Comparison of ENCODE assay signal across 8 cellular contexts in genomic region chr16:31073823-31074072, GRCh38. TPM values are rescaled to one million over a fixed set of nuclear protein-coding genes. Genes with fewer than 3 reads are reported as not detected.
DNase-seq lines count a peak whose midpoint lies in the region; ATAC-seq and TF ChIP-seq lines count a peak whose summit lies in the region.

No MANE protein-coding gene starts in this region.

- CTCF ChIA-PET in CD4-positive, alpha-beta T cell (lab: Charles Lee) = interaction anchor here (1.0 to 2.3 kb wide), 6 partner anchors 22 to 229 kb away, joined by 3 to 21 read pairs (median 6); partner anchors contain the start of genes HSD3B7, KAT8 and STX4

- peaks cover 26% of the 10 kb centered on the region for H3K36me3 ChIP-seq in muscle layer of colon (ENCODE audit: insufficient read depth, low read length)

- H3K4me3 Mint-ChIP-seq in CD4-positive, alpha-beta T cell = peak overlapping the region; percentile 89
- peak overlapping the region; percentile 95 to 99 (median 96) for H3K4me3 Mint-ChIP-seq in brain

- H3K27ac Mint-ChIP-seq in CD4-positive, alpha-beta T cell = peak overlapping the region; percentile 92
- peak overlapping the region; percentile 95 to 99 (median 97) for H3K27ac Mint-ChIP-seq in brain

- intact Hi-C loops in CD4-positive, alpha-beta T cell (cut with DNase I, micrococcal nuclease) = loop anchor here (1.0 to 10.0 kb wide), 12 partner anchors 21 to 794 kb away; partner anchors contain the start of genes FBXL19 (in 2 of the 2), KAT8 (in 2 of the 2), SETD1A (in 2 of the 2) and STX4 (in 2 of the 2)
- intact Hi-C loops in sciatic nerve (cut with DNase I) = no loop called here

- H3K9me3 ChIP-seq in CD4-positive, alpha-beta T cell (ENCODE audit: control insufficient read depth, low read length) = no peaks in the 10 kb centered on the region
- H3K9me3 ChIP-seq in muscle layer of colon (ENCODE audit: low read length) = no peaks in the 10 kb centered on the region

- TF ChIP-seq CTCF in CD4-positive, alpha-beta T cell (IDR thresholded peaks at IDR 0.05) = no peak
- TF ChIP-seq CTCF in brain (conservative IDR thresholded peaks at IDR 0.05) = no peak

- DNase-seq in CD4-positive, alpha-beta T cell = no peak
- no peak for DNase-seq in sciatic nerve (ENCODE audit: low spot score)
- no peak for DNase-seq in NCI-H226
- no peak for DNase-seq in NCI-H446 treated with DMSO at 0.1 percent for 48 hours (lab: John Stamatoyannopoulos, UW)
- DNase-seq in iPS-NIHi11 (ENCODE audit: low spot score) = no peak

- peaks cover 19% of the 10 kb centered on the region for H3K4me1 ChIP-seq in muscle layer of colon (ENCODE audit: insufficient read depth, low read length)

- H3K36me3 Mint-ChIP-seq in CD4-positive, alpha-beta T cell (ENCODE audit: low read depth) = peaks cover 47% of the 10 kb centered on the region
- peaks cover 19% of the 10 kb centered on the region for H3K36me3 Mint-ChIP-seq in brain

- peaks cover 38% of the 10 kb centered on the region for H3K4me1 Mint-ChIP-seq in CD4-positive, alpha-beta T cell (ENCODE audit: low read depth)
- peaks cover 44% of the 10 kb centered on the region for H3K4me1 Mint-ChIP-seq in brain

- no peaks in the 10 kb centered on the region for H3K9me3 Mint-ChIP-seq in CD4-positive, alpha-beta T cell
- H3K9me3 Mint-ChIP-seq in brain = no peaks in the 10 kb centered on the region

- H3K4me3 ChIP-seq in muscle layer of colon (ENCODE audit: low read depth in 1 of 2, low read length in 2 of 2) = peak overlapping the region; percentile 66 to 100

- peak overlapping the region; percentile 95 for H3K27ac ChIP-seq in CD4-positive, alpha-beta T cell (ENCODE audit: low read depth, low read length)
- H3K27ac ChIP-seq in muscle layer of colon (ENCODE audit: low read depth, low read length) = peak overlapping the region; percentile 96

- POLR2A ChIA-PET in CD4-positive, alpha-beta T cell (lab: Charles Lee) = interaction anchor here (0.6 to 3.4 kb wide), 38 partner anchors 9 to 831 kb away, joined by 3 to 79 read pairs (median 5); partner anchors contain the start of genes ARMC5, FBRS, FBXL19 and FUS

- peak overlapping the region; percentile 89 for H3K9ac ChIP-seq in muscle layer of colon (ENCODE audit: low read length)

- no peaks in the 10 kb centered on the region for H3K27me3 Mint-ChIP-seq in CD4-positive, alpha-beta T cell
- peaks cover 18% of the 10 kb centered on the region for H3K27me3 Mint-ChIP-seq in brain

- H3K27me3 ChIP-seq in CD4-positive, alpha-beta T cell (ENCODE audit: control insufficient read depth, insufficient read depth, low read length) = no peaks in the 10 kb centered on the region
- no peaks in the 10 kb centered on the region for H3K27me3 ChIP-seq in muscle layer of colon (ENCODE audit: control insufficient read depth in 1 of 2, insufficient read depth in 2 of 2, low read length in 2 of 2)

- ATAC-seq in CD4-positive, alpha-beta T cell (ENCODE audit: poor library complexity) = no peak
- peak; percentile 8 for ATAC-seq in HG03135 (IDR thresholded peaks at IDR 0.05; ENCODE audit: unreplicated experiment)
- ATAC-seq in sciatic nerve = no peak

RNA-seq across cellular contexts. Expression of gene ZNF668, which starts 0.3 kb away (rescaled TPM):
- total RNA-seq in CD4-positive, alpha-beta T cell = 1 to 10 TPM; 4.5 to 6.0 TPM
- polyA plus RNA-seq in brain (ENCODE audit: insufficient read depth, low read depth, low replicate concordance) = 13.8 TPM
- 6.8 TPM for total RNA-seq in sciatic nerve

RNA-seq across cellular contexts. Expression of gene ZNF646, which starts 0.5 kb away (rescaled TPM):
- total RNA-seq in CD4-positive, alpha-beta T cell = 10 to 100 TPM; 14.3 to 16.6 TPM
- polyA plus RNA-seq in brain (ENCODE audit: insufficient read depth, low read depth, low replicate concordance) = 25.8 TPM
- 16.3 TPM for total RNA-seq in sciatic nerve

RNA-seq across cellular contexts. Expression of gene PRSS53, which starts 15.0 kb away (rescaled TPM):
- total RNA-seq in CD4-positive, alpha-beta T cell = 1 to 10 TPM; 3.5 to 3.9 TPM
- polyA plus RNA-seq in brain (ENCODE audit: insufficient read depth, low read depth, low replicate concordance) = 0.58 TPM
- 3.1 TPM for total RNA-seq in sciatic nerve

RNA-seq across cellular contexts. Expression of gene VKORC1, which starts 20.8 kb away (rescaled TPM):
- 10 to 100 TPM; 19.0 to 19.2 TPM for total RNA-seq in CD4-positive, alpha-beta T cell
- polyA plus RNA-seq in brain (ENCODE audit: insufficient read depth, low read depth, low replicate concordance) = 131 TPM
- 65.0 TPM for total RNA-seq in sciatic nerve

RNA-seq across cellular contexts. Expression of gene BCKDK, which starts 34.4 kb away (rescaled TPM):
- 1 to 10 TPM; 4.3 to 5.8 TPM for total RNA-seq in CD4-positive, alpha-beta T cell
- 58.6 TPM for polyA plus RNA-seq in brain (ENCODE audit: insufficient read depth, low read depth, low replicate concordance)
- 35.0 TPM for total RNA-seq in sciatic nerve
